38 cellular contexts compared by ENCODE assay signal in the genomic region with DNA sequence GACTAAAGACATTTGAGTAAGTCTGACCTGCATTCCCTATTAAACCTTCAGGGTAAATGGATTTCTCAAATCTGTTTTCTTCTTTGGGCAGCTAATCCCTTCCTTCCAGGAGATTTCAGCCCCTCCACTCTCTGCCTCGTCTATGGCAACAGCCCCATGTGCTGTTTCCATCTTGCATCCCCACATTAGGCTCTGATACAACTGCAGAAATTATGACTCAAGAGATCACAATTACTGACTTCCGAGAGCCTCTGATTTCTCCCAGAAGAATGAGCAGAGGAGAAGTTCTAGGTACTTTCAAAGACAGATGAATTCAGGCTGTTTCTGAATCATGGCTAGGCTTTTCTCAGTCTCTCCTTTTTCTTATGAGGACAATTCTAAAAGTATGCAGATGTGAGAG. TPM values are rescaled to one million over a fixed set of nuclear protein-coding genes. Genes with fewer than 3 reads are reported as not detected.
"Had no signal": no experiment of that assay in that cellular context is flagged by ENCODE, and none has a peak within 500 bp of the region (broad histone marks: within the 10 kb centered on the region; RNA-seq: fewer than 3 reads in every experiment).

No MANE protein-coding gene starts in this region.

- H3K9me3 ChIP-seq: body of pancreas, colonic mucosa, heart left ventricle, neutrophil, ovary, prostate gland, sigmoid colon, stomach, suprapubic skin, tibial artery, upper lobe of right lung had no signal

- H3K27ac ChIP-seq: body of pancreas, colonic mucosa, foreskin keratinocyte, heart left ventricle, neutrophil, ovary, prostate gland, sigmoid colon, stomach, suprapubic skin, tibial artery, upper lobe of right lung had no signal

- FAIRE-seq: endometrium, kidney had no signal

- H3K27ac Mint-ChIP-seq: activated B cell treated with CpG ODN at 0.5 μM for 24 hours; activated CD4-positive, alpha-beta T cell treated with anti-CD3 and anti-CD28 coated beads for 36 hours; activated CD8-positive, alpha-beta memory T cell treated with anti-CD3 and anti-CD28 coated beads, Interleukin-2, amount 10 ng/mL, durations not matched to agents 7 days and 5 days; activated CD8-positive, alpha-beta T cell treated with anti-CD3 and anti-CD28 coated beads, Interleukin-2, amount 10 ng/mL, durations not matched to agents 7 days and 5 days; activated T-helper 2 cell treated with anti-CD3 and anti-CD28 coated beads, Interferon-gamma antibody, Interleukin-2, Interleukin-4, amounts not matched to agents 10 μg/mL and 5 μg/mL and 100 μg/mL, durations not matched to agents 14 hours and 24 hours and 36 hours; immature natural killer cell; mesothelial cell of epicardium; naive B cell; nephron progenitor cell; stimulated activated memory B cell treated with anti-CD40 and anti-IgM and Interleukin-4, amounts not matched to agents 10 μg/mL and 1 μg/mL and 100 μg/mL, for 72 hours; T-helper 17 cell had no signal

- DNase-seq: activated B cell treated with CpG ODN at 0.5 μM for 24 hours; activated CD4-positive, alpha-beta T cell treated with anti-CD3 and anti-CD28 coated beads for 36 hours; activated CD8-positive, alpha-beta memory T cell treated with anti-CD3 and anti-CD28 coated beads, Interleukin-2, amount 10 ng/mL, durations not matched to agents 7 days and 5 days; activated CD8-positive, alpha-beta T cell treated with anti-CD3 and anti-CD28 coated beads, Interleukin-2, amount 10 ng/mL, durations not matched to agents 7 days and 5 days; activated naive CD4-positive, alpha-beta T cell; activated T-cell treated with anti-CD3 and anti-CD28 coated beads, Interleukin-2, amount 50 U/mL, for 48 hours; anterior cingulate cortex; body of pancreas; colonic mucosa; effector CD8-positive, alpha-beta T cell; foreskin keratinocyte; heart left ventricle; hypothalamus; immature natural killer cell; kidney; left colon; naive B cell; nephron progenitor cell; ovary; retina; sigmoid colon; stimulated activated CD4-positive, alpha-beta T cell treated with anti-CD3 and anti-CD28 coated beads, Interleukin-1b, Interleukin-23, amount 100 ng/mL, for 48 hours; stimulated activated CD4-positive, alpha-beta T cell treated with anti-CD3 and anti-CD28 coated beads, Interleukin-4, amount 100 ng/mL, for 4 hours; stimulated activated CD8-positive, alpha-beta memory T cell treated with anti-CD3 and anti-CD28 coated beads, Interleukin-4, amount 100 ng/mL, for 48 hours; stomach; T-helper 17 cell; T1000; tibial artery; upper lobe of right lung had no signal

- H3K9me3 Mint-ChIP-seq: activated T-helper 2 cell treated with anti-CD3 and anti-CD28 coated beads, Interferon-gamma antibody, Interleukin-2, Interleukin-4, amounts not matched to agents 10 μg/mL and 5 μg/mL and 100 μg/mL, durations not matched to agents 14 hours and 24 hours and 36 hours had no signal

- H3K4me1 ChIP-seq: body of pancreas, colonic mucosa, foreskin keratinocyte, prostate gland, suprapubic skin, upper lobe of right lung had no signal

- H3K36me3 Mint-ChIP-seq: activated CD8-positive, alpha-beta memory T cell treated with anti-CD3 and anti-CD28 coated beads, Interleukin-2, amount 10 ng/mL, durations not matched to agents 7 days and 5 days; immature natural killer cell; mesothelial cell of epicardium; stimulated activated memory B cell treated with anti-CD40 and anti-IgM and Interleukin-4, amounts not matched to agents 10 μg/mL and 1 μg/mL and 100 μg/mL, for 72 hours had no signal

- H3K27me3 ChIP-seq: body of pancreas, colonic mucosa, foreskin keratinocyte, neutrophil, ovary, sigmoid colon, stomach, suprapubic skin, tibial artery, upper lobe of right lung had no signal

- H3K4me3 Mint-ChIP-seq: activated B cell treated with CpG ODN at 0.5 μM for 24 hours; activated CD4-positive, alpha-beta T cell treated with anti-CD3 and anti-CD28 coated beads for 36 hours; activated CD8-positive, alpha-beta memory T cell treated with anti-CD3 and anti-CD28 coated beads, Interleukin-2, amount 10 ng/mL, durations not matched to agents 7 days and 5 days; activated CD8-positive, alpha-beta T cell treated with anti-CD3 and anti-CD28 coated beads, Interleukin-2, amount 10 ng/mL, durations not matched to agents 7 days and 5 days; immature natural killer cell; mesothelial cell of epicardium; naive B cell; nephron progenitor cell; stimulated activated memory B cell treated with anti-CD40 and anti-IgM and Interleukin-4, amounts not matched to agents 10 μg/mL and 1 μg/mL and 100 μg/mL, for 72 hours; T-helper 17 cell had no signal

- H3K36me3 ChIP-seq: colonic mucosa, heart left ventricle, neutrophil, ovary, prostate gland, sigmoid colon, stomach, suprapubic skin, tibial artery, upper lobe of right lung had no signal

- H3K4me1 Mint-ChIP-seq: activated B cell treated with CpG ODN at 0.5 μM for 24 hours; activated CD4-positive, alpha-beta T cell treated with anti-CD3 and anti-CD28 coated beads for 36 hours; activated CD8-positive, alpha-beta memory T cell treated with anti-CD3 and anti-CD28 coated beads, Interleukin-2, amount 10 ng/mL, durations not matched to agents 7 days and 5 days; immature natural killer cell; mesothelial cell of epicardium; naive B cell; nephron progenitor cell; stimulated activated memory B cell treated with anti-CD40 and anti-IgM and Interleukin-4, amounts not matched to agents 10 μg/mL and 1 μg/mL and 100 μg/mL, for 72 hours; T-helper 17 cell had no signal

- ATAC-seq: activated CD4-positive, alpha-beta T cell treated with anti-CD3 and anti-CD28 coated beads for 36 hours; activated CD8-positive, alpha-beta memory T cell treated with anti-CD3 and anti-CD28 coated beads, Interleukin-2, amount 10 ng/mL, durations not matched to agents 7 days and 5 days; activated CD8-positive, alpha-beta T cell treated with anti-CD3 and anti-CD28 coated beads, Interleukin-2, amount 10 ng/mL, durations not matched to agents 7 days and 5 days; activated naive CD4-positive, alpha-beta T cell treated with anti-CD3 and anti-CD28 coated beads, Interleukin-2, amount 50 U/mL, for 72 hours; body of pancreas; foreskin keratinocyte; heart left ventricle; left colon; stimulated activated memory B cell treated with anti-CD40 and anti-IgM and Interleukin-4, amounts not matched to agents 10 μg/mL and 1 μg/mL and 100 μg/mL, for 72 hours; T-helper 17 cell; upper lobe of right lung had no signal

- H3K4me2 ChIP-seq: smooth muscle cell had no signal

- H3K4me3 ChIP-seq: body of pancreas, colonic mucosa, heart left ventricle, ovary, prostate gland, sigmoid colon, smooth muscle cell, stomach, suprapubic skin, tibial artery, upper lobe of right lung had no signal

- H3K27me3 Mint-ChIP-seq: activated CD4-positive, alpha-beta T cell treated with anti-CD3 and anti-CD28 coated beads for 36 hours; activated CD8-positive, alpha-beta memory T cell treated with anti-CD3 and anti-CD28 coated beads, Interleukin-2, amount 10 ng/mL, durations not matched to agents 7 days and 5 days; stimulated activated memory B cell treated with anti-CD40 and anti-IgM and Interleukin-4, amounts not matched to agents 10 μg/mL and 1 μg/mL and 100 μg/mL, for 72 hours; T-helper 17 cell had no signal

RNA-seq across cellular contexts. Expression of gene RAI2, which starts 38.7 kb away (rescaled TPM):
- total RNA-seq: activated B cell treated with CpG ODN at 0.5 μM for 24 hours; activated CD8-positive, alpha-beta T cell treated with anti-CD3 and anti-CD28 coated beads, Interleukin-2, amount 10 ng/mL, durations not matched to agents 7 days and 5 days; foreskin keratinocyte; smooth muscle cell had no signal
- polyA plus RNA-seq: foreskin keratinocyte, immature natural killer cell had no signal
